ENCODE assay signal across 7 cellular contexts in genomic region chr12:12715128-12715458, GRCh38.
A peak's percentile ranks its signal among the peaks of the same experiment; 100 is the strongest.
DNase-seq lines count a peak whose midpoint lies in the region; ATAC-seq and TF ChIP-seq lines count a peak whose summit lies in the region.

No MANE protein-coding gene starts in this region.

- no peak overlapping the region for H3K9ac ChIP-seq in iPS-15b (ENCODE audit: low read depth, low read length)

- H3K4me1 ChIP-seq in iPS-15b (ENCODE audit: control insufficient read depth, insufficient read depth, low read length): peaks cover 26% of the 10 kb centered on the region

- H3K36me3 ChIP-seq in iPS-15b (ENCODE audit: control insufficient read depth, insufficient read depth, low read length): peaks cover 5% of the 10 kb centered on the region

- H3K27me3 Mint-ChIP-seq in stimulated activated naive B cell treated with anti-CD40 and anti-IgM and Interleukin-4, amounts not matched to agents 10 μg/mL and 1 μg/mL and 100 μg/mL, for 72 hours: no peaks in the 10 kb centered on the region

- ATAC-seq in stimulated activated naive B cell treated with anti-CD40 and anti-IgM and Interleukin-4, amounts not matched to agents 10 μg/mL and 1 μg/mL and 100 μg/mL, for 72 hours (replicated peaks): no peak
- ATAC-seq in HG02870 (IDR thresholded peaks at IDR 0.05; ENCODE audit: unreplicated experiment): no peak
- no peak for ATAC-seq in GM18511 (IDR thresholded peaks at IDR 0.05; ENCODE audit: unreplicated experiment)

- peak overlapping the region; percentile 96 for H3K27ac Mint-ChIP-seq in stimulated activated naive B cell treated with anti-CD40 and anti-IgM and Interleukin-4, amounts not matched to agents 10 μg/mL and 1 μg/mL and 100 μg/mL, for 72 hours

- H3K4me3 Mint-ChIP-seq in stimulated activated naive B cell treated with anti-CD40 and anti-IgM and Interleukin-4, amounts not matched to agents 10 μg/mL and 1 μg/mL and 100 μg/mL, for 72 hours: peak overlapping the region; percentile 88 to 99

- peaks cover 33 to 45% of the 10 kb centered on the region in 2 donors for H3K4me1 Mint-ChIP-seq in stimulated activated naive B cell treated with anti-CD40 and anti-IgM and Interleukin-4, amounts not matched to agents 10 μg/mL and 1 μg/mL and 100 μg/mL, for 72 hours

- TF ChIP-seq CTCF in HFF-Myc (IDR thresholded peaks at IDR 0.05; ENCODE audit: low read depth, low read length, missing control alignments) (no peak), VCaP (conservative IDR thresholded peaks at IDR 0.05) (no peak)

- no peaks in the 10 kb centered on the region for H3K9me3 Mint-ChIP-seq in stimulated activated naive B cell treated with anti-CD40 and anti-IgM and Interleukin-4, amounts not matched to agents 10 μg/mL and 1 μg/mL and 100 μg/mL, for 72 hours

- H3K27me3 ChIP-seq in iPS-15b (ENCODE audit: control insufficient read depth, insufficient read depth, low read length): peaks cover 17% of the 10 kb centered on the region

- H3K4me3 ChIP-seq in HFF-Myc (replicated peaks; ENCODE audit: low read depth, low read length): peak overlapping the region; percentile 89
- H3K4me3 ChIP-seq in iPS-15b (ENCODE audit: low read depth, low read length): peak overlapping the region; percentile 19

- no peak for DNase-seq in HFF-Myc (ENCODE audit: extremely low read depth, low read depth)
- DNase-seq in stimulated activated naive B cell treated with anti-CD40 and anti-IgM and Interleukin-4, amounts not matched to agents 10 μg/mL and 1 μg/mL and 100 μg/mL, for 72 hours: no peak
- no peak for DNase-seq in activated effector memory CD4-positive, alpha-beta T cell treated with Interleukin-2 at 50 U/mL for 16 hours

- peak overlapping the region; percentile 99 for H3K27ac ChIP-seq in VCaP

- no peaks in the 10 kb centered on the region for H3K9me3 ChIP-seq in iPS-15b (ENCODE audit: control insufficient read depth, insufficient read depth, low read length)

- H3K36me3 Mint-ChIP-seq in stimulated activated naive B cell treated with anti-CD40 and anti-IgM and Interleukin-4, amounts not matched to agents 10 μg/mL and 1 μg/mL and 100 μg/mL, for 72 hours: peaks cover 25% of the 10 kb centered on the region in 2 donors
